1 cellular context compared by ENCODE assay signal in genomic region chr17:16584273-16584995, GRCh38.
TF ChIP-seq lines count a peak whose summit lies in the region.

No MANE protein-coding gene starts in this region.

TF ChIP-seq in HepG2, 621 proteins besides CTCF, POLR2A, EP300 and RAD21 (continued from another document and continues in another):
- 0 out of 2 replicates have a peak, but pooled peaks have one; percentile 26 for TF ChIP-seq MXD4 (CRISPR knock-in tag; IDR thresholded peaks at IDR 0.05)
- TF ChIP-seq ZBTB42 (CRISPR knock-in tag; IDR thresholded peaks at IDR 0.05), result no peak
- peak; percentile 89 for TF ChIP-seq ZMYM4 (CRISPR knock-in tag; IDR thresholded peaks at IDR 0.05)
- peak; percentile 54; the same call in 1 of the 2 replicates for TF ChIP-seq MAX (IDR thresholded peaks at IDR 0.05)
- peak; percentile 75; the same call in 1 of the 2 replicates for TF ChIP-seq ZNF276 (CRISPR knock-in tag; IDR thresholded peaks at IDR 0.05; ENCODE audit: low read depth)
- TF ChIP-seq XRCC5 (optimal IDR thresholded peaks at IDR 0.05; ENCODE audit: low read length), result peak; percentile 87
- TF ChIP-seq TERF1 (CRISPR knock-in tag; IDR thresholded peaks at IDR 0.05), result no peak
- no peak for TF ChIP-seq ZNF512B (CRISPR knock-in tag; IDR thresholded peaks at IDR 0.05; ENCODE audit: borderline replicate concordance)
- TF ChIP-seq ZBTB38 (CRISPR knock-in tag; IDR thresholded peaks at IDR 0.05), result peak; percentile 81
- TF ChIP-seq ZNF280B (CRISPR knock-in tag; IDR thresholded peaks at IDR 0.05; ENCODE audit: borderline replicate concordance), result peak; percentile 61; the same call in 1 of the 2 replicates
- no peak for TF ChIP-seq ZNF282 (IDR thresholded peaks at IDR 0.05; ENCODE audit: partially characterized antibody)
- peak; percentile 78 for TF ChIP-seq ZNF687 (CRISPR knock-in tag; IDR thresholded peaks at IDR 0.05)
- TF ChIP-seq NKX3-1 (CRISPR knock-in tag; IDR thresholded peaks at IDR 0.05), result no peak
- TF ChIP-seq MIXL1 (CRISPR knock-in tag; IDR thresholded peaks at IDR 0.05), result 0 out of 2 replicates have a peak, but pooled peaks have one; percentile 44
- 0 out of 2 replicates have a peak, but pooled peaks have one; percentile 30 for TF ChIP-seq ZNF766 (CRISPR knock-in tag; IDR thresholded peaks at IDR 0.05; ENCODE audit: borderline replicate concordance)
- peak; percentile 61; the same call in 1 of the 2 replicates for TF ChIP-seq HDAC2 (CRISPR knock-in tag; IDR thresholded peaks at IDR 0.05)
- 0 out of 2 replicates have a peak, but pooled peaks have one; percentile 22 for TF ChIP-seq MLX (CRISPR knock-in tag; IDR thresholded peaks at IDR 0.05)
- peak; percentile 74 for TF ChIP-seq THAP11 (CRISPR knock-in tag; IDR thresholded peaks at IDR 0.05)
- TF ChIP-seq HIC2 (CRISPR knock-in tag; IDR thresholded peaks at IDR 0.05; ENCODE audit: low read depth), result no peak
- peak; percentile 29; the same call in 1 of the 2 replicates for TF ChIP-seq THRA (CRISPR knock-in tag; IDR thresholded peaks at IDR 0.05; ENCODE audit: borderline replicate concordance)
- TF ChIP-seq SMAD1 (CRISPR knock-in tag; IDR thresholded peaks at IDR 0.05; ENCODE audit: borderline replicate concordance, low read depth), result no peak; the same call in 1 of the 2 replicates
- no peak for TF ChIP-seq SUZ12 (IDR thresholded peaks at IDR 0.05; ENCODE audit: low read depth, low read length)
- TF ChIP-seq TCF7 (IDR thresholded peaks at IDR 0.05; ENCODE audit: low read depth), result no peak
- 0 out of 2 replicates have a peak, but pooled peaks have one; percentile 38 for TF ChIP-seq ZNF678 (CRISPR knock-in tag; IDR thresholded peaks at IDR 0.05)
- peak; percentile 43; the same call in 1 of the 2 replicates for TF ChIP-seq TARDBP (CRISPR knock-in tag; IDR thresholded peaks at IDR 0.05)
- TF ChIP-seq CEBPB (IDR thresholded peaks at IDR 0.05; ENCODE audit: borderline replicate concordance, low read depth, low read length), result no peak
- TF ChIP-seq ZNF496 (CRISPR knock-in tag; IDR thresholded peaks at IDR 0.05; ENCODE audit: insufficient replicate concordance), result no peak
- TF ChIP-seq SIN3B (IDR thresholded peaks at IDR 0.05; ENCODE audit: low read length), result no peak
- TF ChIP-seq THAP9 (CRISPR knock-in tag; IDR thresholded peaks at IDR 0.05; ENCODE audit: borderline replicate concordance), result no peak
- no peak for TF ChIP-seq ZNF367 (CRISPR knock-in tag; IDR thresholded peaks at IDR 0.05; ENCODE audit: borderline replicate concordance)
- no peak for TF ChIP-seq ZNF773 (CRISPR knock-in tag; IDR thresholded peaks at IDR 0.05; ENCODE audit: borderline replicate concordance)
- TF ChIP-seq PHF8 (CRISPR knock-in tag; IDR thresholded peaks at IDR 0.05), result peak; percentile 56
- TF ChIP-seq RFX3 (CRISPR knock-in tag; IDR thresholded peaks at IDR 0.05), result no peak
- 0 out of 2 replicates have a peak, but pooled peaks have one; percentile 41 for TF ChIP-seq ZNF761 (CRISPR knock-in tag; conservative IDR thresholded peaks at IDR 0.05)
- TF ChIP-seq ZNF33A (CRISPR knock-in tag; IDR thresholded peaks at IDR 0.05; ENCODE audit: borderline replicate concordance), result no peak
- TF ChIP-seq RAD51 (IDR thresholded peaks at IDR 0.05; ENCODE audit: borderline replicate concordance), result no peak
- TF ChIP-seq IRF9 (CRISPR knock-in tag; IDR thresholded peaks at IDR 0.05; ENCODE audit: borderline replicate concordance), result 0 out of 2 replicates have a peak, but pooled peaks have one; percentile 33
- no peak; the same call in none of the 2 replicates for TF ChIP-seq ZNF501 (CRISPR knock-in tag; IDR thresholded peaks at IDR 0.05)
- no peak for TF ChIP-seq SETDB1 (CRISPR knock-in tag; IDR thresholded peaks at IDR 0.05; ENCODE audit: borderline replicate concordance)
- TF ChIP-seq DMAP1 (CRISPR knock-in tag; IDR thresholded peaks at IDR 0.05), result peak; percentile 45; the same call in 1 of the 2 replicates
